In the genomic region with DNA sequence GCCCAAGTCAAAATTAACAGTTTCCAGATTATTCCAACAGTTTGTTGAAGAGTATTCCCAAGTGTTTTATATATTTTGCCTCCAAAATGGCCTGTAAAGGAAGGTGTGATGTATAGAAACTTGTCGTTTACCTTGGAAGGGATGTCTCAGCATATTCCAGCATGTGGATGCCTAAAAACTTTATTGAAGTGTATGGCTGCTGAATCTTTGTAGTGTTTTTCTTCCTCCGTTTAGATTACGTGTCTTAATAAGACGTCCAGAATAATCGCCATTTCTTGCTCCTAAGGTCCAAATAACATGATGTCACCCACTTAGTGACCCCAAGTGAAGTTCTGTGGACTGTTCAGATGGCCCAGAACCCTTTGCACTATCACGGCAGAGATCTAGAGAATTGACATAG, we compare ENCODE assay signal across 12 cellular contexts. TPM values are rescaled to one million over a fixed set of nuclear protein-coding genes. Genes with fewer than 3 reads are reported as not detected.
"Had no signal": no experiment of that assay in that cellular context is flagged by ENCODE, and none has a peak within 500 bp of the region (broad histone marks: within the 10 kb centered on the region; RNA-seq: fewer than 3 reads in every experiment).

No MANE protein-coding gene starts in this region.

- H3K4me1 ChIP-seq: HAP-1 had no signal

- H3K9me3 Mint-ChIP-seq: GM23338, H9, HFFc6 had no signal

- H3K27ac ChIP-seq: GM23248 had no signal

- H3K4me3 Mint-ChIP-seq: GM23338, H9, HFFc6 had no signal

- H3K27ac Mint-ChIP-seq: GM23338, H9, HFFc6 had no signal

- H3K4me1 Mint-ChIP-seq: GM23338 had no signal

- FAIRE-seq: H1, H54 had no signal

- H3K9me3 ChIP-seq: HAP-1 had no signal

- DNase-seq: GM23248, GOT3, H7, H9, HCEC 1CT, HFFc6 had no signal

- H3K9ac ChIP-seq: GM23248 had no signal

- H2AFZ ChIP-seq: GM23248, GM23338 had no signal

- ATAC-seq: GM23338, HCT116 had no signal

- H3K36me3 ChIP-seq: HAP-1 had no signal

- H3K4me3 ChIP-seq: GM23248, GM23338, HAP-1 had no signal

- H3K4me2 ChIP-seq: GM23338 had no signal

RNA-seq across cellular contexts. Expression of gene STX11, which starts 37.0 kb away (rescaled TPM):
- total RNA-seq: H4, H7 had no signal
